In genomic region chr4:152935138-152935537, GRCh38 we compare ENCODE assay signal across 8 cellular contexts. TPM values are rescaled to one million over a fixed set of nuclear protein-coding genes. Genes with fewer than 3 reads are reported as not detected.
DNase-seq lines count a peak whose midpoint lies in the region; ATAC-seq, FAIRE-seq and TF ChIP-seq lines count a peak whose summit lies in the region.
"Had no signal": no experiment of that assay in that cellular context is flagged by ENCODE, and none has a peak within 500 bp of the region (broad histone marks: within the 10 kb centered on the region; RNA-seq: fewer than 3 reads in every experiment).

No MANE protein-coding gene starts in this region.

- H3K27ac ChIP-seq in PC-3 (ENCODE audit: low read length) (no peak overlapping the region), endodermal cell (ENCODE audit: low read depth, low read length) (no peak overlapping the region), parathyroid adenoma (peak overlapping the region; percentile 97), substantia nigra (ENCODE audit: low read depth, low read length, poor library complexity, severe bottlenecking) (no peak overlapping the region)

- peak overlapping the region; percentile 72 for H3K4me3 Mint-ChIP-seq in endodermal cell

- no peaks in the 10 kb centered on the region for H3K9me2 ChIP-seq in PC-3 (replicated peaks; ENCODE audit: low read length)

- FAIRE-seq in GM18507 (lab: Jason Lieb, UNC): peak; percentile 72
- FAIRE-seq: urothelium cell line had no signal

- DNase-seq in GM18507 (ENCODE audit: extremely low spot score, insufficient read length, low read depth) (no peak), PC-3 (peak; percentile 32), endodermal cell (peak; percentile 87), substantia nigra (lab: John Stamatoyannopoulos, UW) (no peak)

- H3K36me3 Mint-ChIP-seq in endodermal cell (ENCODE audit: low read depth): no peaks in the 10 kb centered on the region

- ATAC-seq in PC-3 (no peak), GM19395 (IDR thresholded peaks at IDR 0.05; ENCODE audit: unreplicated experiment) (no peak), HG03354 (IDR thresholded peaks at IDR 0.05; ENCODE audit: poor library complexity, severe bottlenecking, unreplicated experiment) (no peak)

- POLR2A ChIA-PET in PC-3 (lab: Charles Lee; ENCODE audit: unreplicated experiment): no interaction called here

- no peaks in the 10 kb centered on the region for H3F3A ChIP-seq in PC-3 (ENCODE audit: low read length, unreplicated experiment)

- WGBS in endodermal cell (ENCODE audit: insufficient coverage in 1 of 2, insufficient read length in 1 of 2), 2 experiments: 0 to 7% methylated on average over 11 to 15 of the region's 15 CpGs

- H3K4me3 ChIP-seq in PC-3 (ENCODE audit: low read length) (peak overlapping the region; percentile 85), endodermal cell (ENCODE audit: low read length) (peak overlapping the region; percentile 77), parathyroid adenoma (ENCODE audit: low read depth, low read length) (peak overlapping the region; percentile 64)

- peaks cover 28% of the 10 kb centered on the region for H3K4me1 Mint-ChIP-seq in endodermal cell

- H3K9me3 Mint-ChIP-seq in endodermal cell: no peaks in the 10 kb centered on the region

- peak; percentile 32; the same call in 1 of the 2 replicates for TF ChIP-seq CTCF in PC-3 (conservative IDR thresholded peaks at IDR 0.05; ENCODE audit: low read depth, low read length)
- TF ChIP-seq CTCF in endodermal cell (conservative IDR thresholded peaks at IDR 0.05): peak; percentile 57
- no peak for TF ChIP-seq CTCF in parathyroid adenoma (IDR thresholded peaks at IDR 0.05)

- no peaks in the 10 kb centered on the region for H3K27me3 ChIP-seq in PC-3 (ENCODE audit: low read length)
- peaks cover 32% of the 10 kb centered on the region for H3K27me3 ChIP-seq in endodermal cell (ENCODE audit: control insufficient read depth, insufficient read depth, low read length, poor library complexity, severe bottlenecking)
- no peaks in the 10 kb centered on the region for H3K27me3 ChIP-seq in parathyroid adenoma (ENCODE audit: control insufficient read depth, insufficient read depth, low read length)

- H3K27ac Mint-ChIP-seq in endodermal cell: peak overlapping the region; percentile 96

- H3K9ac ChIP-seq in PC-3 (ENCODE audit: low read length) (0 out of 2 replicates have a peak overlapping the region, but pooled peaks have one; percentile 52), endodermal cell (ENCODE audit: extremely low read depth, low read length, poor library complexity, severe bottlenecking) (peak overlapping the region; percentile 63), parathyroid adenoma (no peak overlapping the region)

- no TSS peak for BruUV-seq in PC-3 (replicated peaks; lab: Mats Ljungman, UMichigan)

- H3K9me3 ChIP-seq in PC-3 (ENCODE audit: low read length): no peaks in the 10 kb centered on the region
- H3K9me3 ChIP-seq in endodermal cell (ENCODE audit: control insufficient read depth, low read length): no peaks in the 10 kb centered on the region
- H3K9me3 ChIP-seq in parathyroid adenoma (ENCODE audit: control insufficient read depth, low read length): no peaks in the 10 kb centered on the region

- peak overlapping the region; percentile 87 for H2AFZ ChIP-seq in PC-3 (ENCODE audit: low read length)
- H2AFZ ChIP-seq in parathyroid adenoma: peak overlapping the region; percentile 89

- H3K27me3 Mint-ChIP-seq in endodermal cell (ENCODE audit: insufficient read depth): peaks cover 32% of the 10 kb centered on the region

- H3K4me1 ChIP-seq in PC-3 (ENCODE audit: insufficient read depth, low read length) (peaks cover 9% of the 10 kb centered on the region), endodermal cell (ENCODE audit: control insufficient read depth, insufficient read depth, low read length) (peaks cover 3% of the 10 kb centered on the region), parathyroid adenoma (peaks cover 9% of the 10 kb centered on the region)

- H3K4me2 ChIP-seq in PC-3 (ENCODE audit: low read length) (peak overlapping the region; percentile 98), parathyroid adenoma (ENCODE audit: low read length) (peak overlapping the region; percentile 75)

- CTCF ChIA-PET in PC-3 (lab: Charles Lee): no interaction called here

- H3K79me2 ChIP-seq in PC-3 (ENCODE audit: low read length) (no peaks in the 10 kb centered on the region), parathyroid adenoma (peaks cover 9% of the 10 kb centered on the region)

- intact Hi-C loops in PC-3 (cut with micrococcal nuclease): loop anchor here (5.0 kb wide), 2 partner anchors 33 to 88 kb away; no protein-coding TSS in a partner anchor

- H3K36me3 ChIP-seq in PC-3 (ENCODE audit: low read depth, low read length): no peaks in the 10 kb centered on the region
- H3K36me3 ChIP-seq in endodermal cell (ENCODE audit: control insufficient read depth, insufficient read depth, low read length): no peaks in the 10 kb centered on the region
- H3K36me3 ChIP-seq in parathyroid adenoma (ENCODE audit: control insufficient read depth, insufficient read depth, low read length): no peaks in the 10 kb centered on the region

- H4K20me1 ChIP-seq in PC-3 (ENCODE audit: low read length): no peaks in the 10 kb centered on the region

RNA-seq across cellular contexts. Expression of gene FHDC1, which starts 1.0 kb away (rescaled TPM):
- 0.95 and 2.2 TPM in 2 replicates for total RNA-seq in PC-3 (2014; rRNA removed)
- total RNA-seq in endodermal cell: 1 to 10 TPM; 2.5 to 7.9 TPM
- polyA plus RNA-seq in endodermal cell (2013, experiment 1 of 2): 3.2 TPM
- polyA plus RNA-seq in endodermal cell (2013, experiment 2 of 2): 2.2 TPM

Comparison
In these comparisons a context has a peak if more than half of its experiments do, and no peak if none do; other contexts are left out.
1. DNase-seq: peak in PC-3 (single experiment) and endodermal cell (single experiment); none in GM18507 (single experiment) and substantia nigra (0 of 49).
2. Peak in every context shown above with its lines, with median percentiles within 50 percentile points of each other: H3K4me3 ChIP-seq.